1 cellular context compared by ENCODE assay signal in the genomic region with DNA sequence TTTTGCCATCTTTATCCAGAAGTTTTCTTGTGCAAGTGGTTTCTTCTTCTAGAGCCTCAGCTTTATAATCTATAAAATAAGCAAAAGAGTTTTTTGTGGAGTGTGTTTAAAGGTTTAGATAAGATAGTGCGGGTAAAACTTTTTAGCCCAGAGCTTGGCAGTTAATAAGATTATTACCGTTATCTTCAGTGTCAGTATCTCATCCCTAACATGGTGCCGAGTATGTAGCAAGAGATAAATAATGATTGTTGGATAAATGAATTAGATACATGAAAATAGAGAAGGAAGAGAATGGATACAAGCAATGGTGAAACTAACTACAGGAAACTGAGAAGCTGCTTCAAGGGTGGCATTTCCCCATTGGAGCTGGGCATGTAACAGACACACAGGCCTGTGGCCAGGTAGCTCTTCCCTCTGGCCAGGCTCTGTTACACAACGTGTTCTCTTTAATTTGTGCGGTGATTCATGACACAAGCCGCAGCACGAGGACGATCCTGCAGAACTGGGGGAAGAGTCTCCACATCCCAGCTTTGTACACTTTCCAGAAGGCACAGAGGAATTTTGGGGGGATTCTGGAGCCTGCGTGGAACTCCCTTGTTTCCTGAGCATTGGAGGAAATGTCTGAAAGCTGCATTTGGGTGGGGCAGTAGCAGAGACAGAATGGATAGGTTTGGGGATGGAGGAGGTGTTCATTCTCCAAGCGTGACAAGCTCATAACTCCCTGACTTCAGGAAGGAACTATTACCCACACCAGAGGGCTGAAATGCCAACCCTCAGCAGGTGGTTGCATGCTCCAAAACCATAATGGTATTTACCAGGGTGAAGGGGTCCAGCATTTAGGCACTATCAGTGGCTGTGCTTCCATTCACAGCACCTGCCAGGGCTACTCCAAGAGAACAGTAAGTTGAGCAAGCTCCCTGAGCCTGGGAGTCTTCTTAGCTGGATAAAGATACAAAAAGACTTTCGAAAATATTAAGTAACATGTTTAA.
TF ChIP-seq lines count a peak whose summit lies in the region.

No MANE protein-coding gene starts in this region.

TF ChIP-seq in HepG2, 621 proteins besides CTCF, POLR2A, EP300 and RAD21:
- TF ChIP-seq, protein P1, sequence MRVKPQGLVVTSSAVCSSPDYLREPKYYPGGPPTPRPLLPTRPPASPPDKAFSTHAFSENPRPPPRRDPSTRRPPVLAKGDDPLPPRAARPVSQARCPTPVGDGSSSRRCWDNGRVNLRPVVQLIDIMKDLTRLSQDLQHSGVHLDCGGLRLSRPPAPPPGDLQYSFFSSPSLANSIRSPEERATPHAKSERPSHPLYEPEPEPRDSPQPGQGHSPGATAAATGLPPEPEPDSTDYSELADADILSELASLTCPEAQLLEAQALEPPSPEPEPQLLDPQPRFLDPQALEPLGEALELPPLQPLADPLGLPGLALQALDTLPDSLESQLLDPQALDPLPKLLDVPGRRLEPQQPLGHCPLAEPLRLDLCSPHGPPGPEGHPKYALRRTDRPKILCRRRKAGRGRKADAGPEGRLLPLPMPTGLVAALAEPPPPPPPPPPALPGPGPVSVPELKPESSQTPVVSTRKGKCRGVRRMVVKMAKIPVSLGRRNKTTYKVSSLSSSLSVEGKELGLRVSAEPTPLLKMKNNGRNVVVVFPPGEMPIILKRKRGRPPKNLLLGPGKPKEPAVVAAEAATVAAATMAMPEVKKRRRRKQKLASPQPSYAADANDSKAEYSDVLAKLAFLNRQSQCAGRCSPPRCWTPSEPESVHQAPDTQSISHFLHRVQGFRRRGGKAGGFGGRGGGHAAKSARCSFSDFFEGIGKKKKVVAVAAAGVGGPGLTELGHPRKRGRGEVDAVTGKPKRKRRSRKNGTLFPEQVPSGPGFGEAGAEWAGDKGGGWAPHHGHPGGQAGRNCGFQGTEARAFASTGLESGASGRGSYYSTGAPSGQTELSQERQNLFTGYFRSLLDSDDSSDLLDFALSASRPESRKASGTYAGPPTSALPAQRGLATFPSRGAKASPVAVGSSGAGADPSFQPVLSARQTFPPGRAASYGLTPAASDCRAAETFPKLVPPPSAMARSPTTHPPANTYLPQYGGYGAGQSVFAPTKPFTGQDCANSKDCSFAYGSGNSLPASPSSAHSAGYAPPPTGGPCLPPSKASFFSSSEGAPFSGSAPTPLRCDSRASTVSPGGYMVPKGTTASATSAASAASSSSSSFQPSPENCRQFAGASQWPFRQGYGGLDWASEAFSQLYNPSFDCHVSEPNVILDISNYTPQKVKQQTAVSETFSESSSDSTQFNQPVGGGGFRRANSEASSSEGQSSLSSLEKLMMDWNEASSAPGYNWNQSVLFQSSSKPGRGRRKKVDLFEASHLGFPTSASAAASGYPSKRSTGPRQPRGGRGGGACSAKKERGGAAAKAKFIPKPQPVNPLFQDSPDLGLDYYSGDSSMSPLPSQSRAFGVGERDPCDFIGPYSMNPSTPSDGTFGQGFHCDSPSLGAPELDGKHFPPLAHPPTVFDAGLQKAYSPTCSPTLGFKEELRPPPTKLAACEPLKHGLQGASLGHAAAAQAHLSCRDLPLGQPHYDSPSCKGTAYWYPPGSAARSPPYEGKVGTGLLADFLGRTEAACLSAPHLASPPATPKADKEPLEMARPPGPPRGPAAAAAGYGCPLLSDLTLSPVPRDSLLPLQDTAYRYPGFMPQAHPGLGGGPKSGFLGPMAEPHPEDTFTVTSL (CRISPR knock-in tag; IDR thresholded peaks at IDR 0.05; ENCODE audit: borderline replicate concordance): no peak
- TF ChIP-seq YY1 (IDR thresholded peaks at IDR 0.05; ENCODE audit: insufficient read depth, insufficient replicate concordance, low read depth, low read length): no peak
- TF ChIP-seq, protein P2, sequence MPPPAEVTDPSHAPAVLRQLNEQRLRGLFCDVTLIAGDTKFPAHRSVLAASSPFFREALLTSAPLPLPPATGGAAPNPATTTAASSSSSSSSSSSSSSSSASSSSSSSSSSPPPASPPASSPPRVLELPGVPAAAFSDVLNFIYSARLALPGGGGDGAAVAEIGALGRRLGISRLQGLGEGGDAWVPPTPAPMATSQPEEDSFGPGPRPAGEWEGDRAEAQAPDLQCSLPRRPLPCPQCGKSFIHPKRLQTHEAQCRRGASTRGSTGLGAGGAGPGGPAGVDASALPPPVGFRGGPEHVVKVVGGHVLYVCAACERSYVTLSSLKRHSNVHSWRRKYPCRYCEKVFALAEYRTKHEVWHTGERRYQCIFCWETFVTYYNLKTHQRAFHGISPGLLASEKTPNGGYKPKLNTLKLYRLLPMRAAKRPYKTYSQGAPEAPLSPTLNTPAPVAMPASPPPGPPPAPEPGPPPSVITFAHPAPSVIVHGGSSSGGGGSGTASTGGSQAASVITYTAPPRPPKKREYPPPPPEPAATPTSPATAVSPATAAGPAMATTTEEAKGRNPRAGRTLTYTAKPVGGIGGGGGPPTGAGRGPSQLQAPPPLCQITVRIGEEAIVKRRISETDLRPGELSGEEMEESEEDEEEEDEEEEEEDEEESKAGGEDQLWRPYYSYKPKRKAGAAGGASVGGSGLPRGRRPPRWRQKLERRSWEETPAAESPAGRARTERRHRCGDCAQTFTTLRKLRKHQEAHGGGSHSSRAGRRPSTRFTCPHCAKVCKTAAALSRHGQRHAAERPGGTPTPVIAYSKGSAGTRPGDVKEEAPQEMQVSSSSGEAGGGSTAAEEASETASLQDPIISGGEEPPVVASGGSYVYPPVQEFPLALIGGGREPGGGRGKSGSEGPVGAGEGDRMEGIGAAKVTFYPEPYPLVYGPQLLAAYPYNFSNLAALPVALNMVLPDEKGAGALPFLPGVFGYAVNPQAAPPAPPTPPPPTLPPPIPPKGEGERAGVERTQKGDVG (CRISPR knock-in tag; IDR thresholded peaks at IDR 0.05; ENCODE audit: borderline replicate concordance): no peak
- no peak for TF ChIP-seq MAFK (conservative IDR thresholded peaks at IDR 0.05 in 1 of 2, IDR thresholded peaks at IDR 0.05 in 1 of 2; ENCODE audit: low read length in 2 of 2)
- TF ChIP-seq, protein P3, sequence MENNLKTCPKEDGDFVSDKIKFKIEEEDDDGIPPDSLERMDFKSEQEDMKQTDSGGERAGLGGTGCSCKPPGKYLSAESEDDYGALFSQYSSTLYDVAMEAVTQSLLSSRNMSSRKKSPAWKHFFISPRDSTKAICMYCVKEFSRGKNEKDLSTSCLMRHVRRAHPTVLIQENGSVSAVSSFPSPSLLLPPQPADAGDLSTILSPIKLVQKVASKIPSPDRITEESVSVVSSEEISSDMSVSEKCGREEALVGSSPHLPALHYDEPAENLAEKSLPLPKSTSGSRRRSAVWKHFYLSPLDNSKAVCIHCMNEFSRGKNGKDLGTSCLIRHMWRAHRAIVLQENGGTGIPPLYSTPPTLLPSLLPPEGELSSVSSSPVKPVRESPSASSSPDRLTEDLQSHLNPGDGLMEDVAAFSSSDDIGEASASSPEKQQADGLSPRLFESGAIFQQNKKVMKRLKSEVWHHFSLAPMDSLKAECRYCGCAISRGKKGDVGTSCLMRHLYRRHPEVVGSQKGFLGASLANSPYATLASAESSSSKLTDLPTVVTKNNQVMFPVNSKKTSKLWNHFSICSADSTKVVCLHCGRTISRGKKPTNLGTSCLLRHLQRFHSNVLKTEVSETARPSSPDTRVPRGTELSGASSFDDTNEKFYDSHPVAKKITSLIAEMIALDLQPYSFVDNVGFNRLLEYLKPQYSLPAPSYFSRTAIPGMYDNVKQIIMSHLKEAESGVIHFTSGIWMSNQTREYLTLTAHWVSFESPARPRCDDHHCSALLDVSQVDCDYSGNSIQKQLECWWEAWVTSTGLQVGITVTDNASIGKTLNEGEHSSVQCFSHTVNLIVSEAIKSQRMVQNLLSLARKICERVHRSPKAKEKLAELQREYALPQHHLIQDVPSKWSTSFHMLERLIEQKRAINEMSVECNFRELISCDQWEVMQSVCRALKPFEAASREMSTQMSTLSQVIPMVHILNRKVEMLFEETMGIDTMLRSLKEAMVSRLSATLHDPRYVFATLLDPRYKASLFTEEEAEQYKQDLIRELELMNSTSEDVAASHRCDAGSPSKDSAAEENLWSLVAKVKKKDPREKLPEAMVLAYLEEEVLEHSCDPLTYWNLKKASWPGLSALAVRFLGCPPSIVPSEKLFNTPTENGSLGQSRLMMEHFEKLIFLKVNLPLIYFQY (CRISPR knock-in tag; IDR thresholded peaks at IDR 0.05; ENCODE audit: borderline replicate concordance): no peak
- TF ChIP-seq, protein P4, sequence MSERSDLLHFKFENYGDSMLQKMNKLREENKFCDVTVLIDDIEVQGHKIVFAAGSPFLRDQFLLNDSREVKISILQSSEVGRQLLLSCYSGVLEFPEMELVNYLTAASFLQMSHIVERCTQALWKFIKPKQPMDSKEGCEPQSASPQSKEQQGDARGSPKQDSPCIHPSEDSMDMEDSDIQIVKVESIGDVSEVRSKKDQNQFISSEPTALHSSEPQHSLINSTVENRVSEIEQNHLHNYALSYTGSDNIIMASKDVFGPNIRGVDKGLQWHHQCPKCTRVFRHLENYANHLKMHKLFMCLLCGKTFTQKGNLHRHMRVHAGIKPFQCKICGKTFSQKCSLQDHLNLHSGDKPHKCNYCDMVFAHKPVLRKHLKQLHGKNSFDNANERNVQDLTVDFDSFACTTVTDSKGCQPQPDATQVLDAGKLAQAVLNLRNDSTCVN (CRISPR knock-in tag; IDR thresholded peaks at IDR 0.05; ENCODE audit: borderline replicate concordance): no peak
- TF ChIP-seq HDAC6 (IDR thresholded peaks at IDR 0.05; ENCODE audit: low read depth, low read length): no peak
- TF ChIP-seq, protein P5, sequence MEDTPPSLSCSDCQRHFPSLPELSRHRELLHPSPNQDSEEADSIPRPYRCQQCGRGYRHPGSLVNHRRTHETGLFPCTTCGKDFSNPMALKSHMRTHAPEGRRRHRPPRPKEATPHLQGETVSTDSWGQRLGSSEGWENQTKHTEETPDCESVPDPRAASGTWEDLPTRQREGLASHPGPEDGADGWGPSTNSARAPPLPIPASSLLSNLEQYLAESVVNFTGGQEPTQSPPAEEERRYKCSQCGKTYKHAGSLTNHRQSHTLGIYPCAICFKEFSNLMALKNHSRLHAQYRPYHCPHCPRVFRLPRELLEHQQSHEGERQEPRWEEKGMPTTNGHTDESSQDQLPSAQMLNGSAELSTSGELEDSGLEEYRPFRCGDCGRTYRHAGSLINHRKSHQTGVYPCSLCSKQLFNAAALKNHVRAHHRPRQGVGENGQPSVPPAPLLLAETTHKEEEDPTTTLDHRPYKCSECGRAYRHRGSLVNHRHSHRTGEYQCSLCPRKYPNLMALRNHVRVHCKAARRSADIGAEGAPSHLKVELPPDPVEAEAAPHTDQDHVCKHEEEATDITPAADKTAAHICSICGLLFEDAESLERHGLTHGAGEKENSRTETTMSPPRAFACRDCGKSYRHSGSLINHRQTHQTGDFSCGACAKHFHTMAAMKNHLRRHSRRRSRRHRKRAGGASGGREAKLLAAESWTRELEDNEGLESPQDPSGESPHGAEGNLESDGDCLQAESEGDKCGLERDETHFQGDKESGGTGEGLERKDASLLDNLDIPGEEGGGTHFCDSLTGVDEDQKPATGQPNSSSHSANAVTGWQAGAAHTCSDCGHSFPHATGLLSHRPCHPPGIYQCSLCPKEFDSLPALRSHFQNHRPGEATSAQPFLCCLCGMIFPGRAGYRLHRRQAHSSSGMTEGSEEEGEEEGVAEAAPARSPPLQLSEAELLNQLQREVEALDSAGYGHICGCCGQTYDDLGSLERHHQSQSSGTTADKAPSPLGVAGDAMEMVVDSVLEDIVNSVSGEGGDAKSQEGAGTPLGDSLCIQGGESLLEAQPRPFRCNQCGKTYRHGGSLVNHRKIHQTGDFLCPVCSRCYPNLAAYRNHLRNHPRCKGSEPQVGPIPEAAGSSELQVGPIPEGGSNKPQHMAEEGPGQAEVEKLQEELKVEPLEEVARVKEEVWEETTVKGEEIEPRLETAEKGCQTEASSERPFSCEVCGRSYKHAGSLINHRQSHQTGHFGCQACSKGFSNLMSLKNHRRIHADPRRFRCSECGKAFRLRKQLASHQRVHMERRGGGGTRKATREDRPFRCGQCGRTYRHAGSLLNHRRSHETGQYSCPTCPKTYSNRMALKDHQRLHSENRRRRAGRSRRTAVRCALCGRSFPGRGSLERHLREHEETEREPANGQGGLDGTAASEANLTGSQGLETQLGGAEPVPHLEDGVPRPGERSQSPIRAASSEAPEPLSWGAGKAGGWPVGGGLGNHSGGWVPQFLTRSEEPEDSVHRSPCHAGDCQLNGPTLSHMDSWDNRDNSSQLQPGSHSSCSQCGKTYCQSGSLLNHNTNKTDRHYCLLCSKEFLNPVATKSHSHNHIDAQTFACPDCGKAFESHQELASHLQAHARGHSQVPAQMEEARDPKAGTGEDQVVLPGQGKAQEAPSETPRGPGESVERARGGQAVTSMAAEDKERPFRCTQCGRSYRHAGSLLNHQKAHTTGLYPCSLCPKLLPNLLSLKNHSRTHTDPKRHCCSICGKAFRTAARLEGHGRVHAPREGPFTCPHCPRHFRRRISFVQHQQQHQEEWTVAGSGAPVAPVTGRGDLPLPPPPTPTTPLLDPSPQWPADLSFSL (CRISPR knock-in tag; IDR thresholded peaks at IDR 0.05): no peak
- no peak for TF ChIP-seq SIX1 (CRISPR knock-in tag; IDR thresholded peaks at IDR 0.05; ENCODE audit: borderline replicate concordance)
- TF ChIP-seq ZKSCAN1 (IDR thresholded peaks at IDR 0.05; ENCODE audit: low read length): no peak
- TF ChIP-seq, protein P6, sequence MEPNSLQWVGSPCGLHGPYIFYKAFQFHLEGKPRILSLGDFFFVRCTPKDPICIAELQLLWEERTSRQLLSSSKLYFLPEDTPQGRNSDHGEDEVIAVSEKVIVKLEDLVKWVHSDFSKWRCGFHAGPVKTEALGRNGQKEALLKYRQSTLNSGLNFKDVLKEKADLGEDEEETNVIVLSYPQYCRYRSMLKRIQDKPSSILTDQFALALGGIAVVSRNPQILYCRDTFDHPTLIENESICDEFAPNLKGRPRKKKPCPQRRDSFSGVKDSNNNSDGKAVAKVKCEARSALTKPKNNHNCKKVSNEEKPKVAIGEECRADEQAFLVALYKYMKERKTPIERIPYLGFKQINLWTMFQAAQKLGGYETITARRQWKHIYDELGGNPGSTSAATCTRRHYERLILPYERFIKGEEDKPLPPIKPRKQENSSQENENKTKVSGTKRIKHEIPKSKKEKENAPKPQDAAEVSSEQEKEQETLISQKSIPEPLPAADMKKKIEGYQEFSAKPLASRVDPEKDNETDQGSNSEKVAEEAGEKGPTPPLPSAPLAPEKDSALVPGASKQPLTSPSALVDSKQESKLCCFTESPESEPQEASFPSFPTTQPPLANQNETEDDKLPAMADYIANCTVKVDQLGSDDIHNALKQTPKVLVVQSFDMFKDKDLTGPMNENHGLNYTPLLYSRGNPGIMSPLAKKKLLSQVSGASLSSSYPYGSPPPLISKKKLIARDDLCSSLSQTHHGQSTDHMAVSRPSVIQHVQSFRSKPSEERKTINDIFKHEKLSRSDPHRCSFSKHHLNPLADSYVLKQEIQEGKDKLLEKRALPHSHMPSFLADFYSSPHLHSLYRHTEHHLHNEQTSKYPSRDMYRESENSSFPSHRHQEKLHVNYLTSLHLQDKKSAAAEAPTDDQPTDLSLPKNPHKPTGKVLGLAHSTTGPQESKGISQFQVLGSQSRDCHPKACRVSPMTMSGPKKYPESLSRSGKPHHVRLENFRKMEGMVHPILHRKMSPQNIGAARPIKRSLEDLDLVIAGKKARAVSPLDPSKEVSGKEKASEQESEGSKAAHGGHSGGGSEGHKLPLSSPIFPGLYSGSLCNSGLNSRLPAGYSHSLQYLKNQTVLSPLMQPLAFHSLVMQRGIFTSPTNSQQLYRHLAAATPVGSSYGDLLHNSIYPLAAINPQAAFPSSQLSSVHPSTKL (CRISPR knock-in tag; IDR thresholded peaks at IDR 0.05): no peak
- no peak for TF ChIP-seq ZNF253 (CRISPR knock-in tag; IDR thresholded peaks at IDR 0.05; ENCODE audit: borderline replicate concordance)
- TF ChIP-seq, protein P7, sequence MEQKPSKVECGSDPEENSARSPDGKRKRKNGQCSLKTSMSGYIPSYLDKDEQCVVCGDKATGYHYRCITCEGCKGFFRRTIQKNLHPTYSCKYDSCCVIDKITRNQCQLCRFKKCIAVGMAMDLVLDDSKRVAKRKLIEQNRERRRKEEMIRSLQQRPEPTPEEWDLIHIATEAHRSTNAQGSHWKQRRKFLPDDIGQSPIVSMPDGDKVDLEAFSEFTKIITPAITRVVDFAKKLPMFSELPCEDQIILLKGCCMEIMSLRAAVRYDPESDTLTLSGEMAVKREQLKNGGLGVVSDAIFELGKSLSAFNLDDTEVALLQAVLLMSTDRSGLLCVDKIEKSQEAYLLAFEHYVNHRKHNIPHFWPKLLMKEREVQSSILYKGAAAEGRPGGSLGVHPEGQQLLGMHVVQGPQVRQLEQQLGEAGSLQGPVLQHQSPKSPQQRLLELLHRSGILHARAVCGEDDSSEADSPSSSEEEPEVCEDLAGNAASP (CRISPR knock-in tag; IDR thresholded peaks at IDR 0.05; ENCODE audit: borderline replicate concordance): no peak
